In genomic region chr1:151314137-151314875, GRCh38 we compare ENCODE assay signal across 8 cellular contexts. TPM values are rescaled to one million over a fixed set of nuclear protein-coding genes. Genes with fewer than 3 reads are reported as not detected.
DNase-seq lines count a peak whose midpoint lies in the region; ATAC-seq and TF ChIP-seq lines count a peak whose summit lies in the region.

No MANE protein-coding gene starts in this region.

- DNase-seq in BJ (ENCODE audit: low read depth) (peak; percentile 54), SW 1271 (lab: John Stamatoyannopoulos, UW) (peak; percentile 35 to 39), fibroblast of the conjunctiva (ENCODE audit: low read depth) (peak; percentile 81), omental fat pad (ENCODE audit: low spot score) (peak; percentile 55), progenitor cell of endocrine pancreas (ENCODE audit: low spot score, unreplicated experiment) (no peak)
- DNase-seq in activated naive CD4-positive, alpha-beta T cell treated with Interleukin-2 at 50 U/mL for 16 hours: no peak

- no peak overlapping the region for H3K27ac Mint-ChIP-seq in progenitor cell of endocrine pancreas

- no peak overlapping the region for H3K4me3 Mint-ChIP-seq in progenitor cell of endocrine pancreas (ENCODE audit: low read depth)

- H3K27me3 ChIP-seq in BJ (ENCODE audit: control insufficient read depth, insufficient read depth, low read length): no peaks in the 10 kb centered on the region

- ATAC-seq in omental fat pad (ENCODE audit: low FRiP score) (peak; percentile 31), HG02763 (IDR thresholded peaks at IDR 0.05; ENCODE audit: unreplicated experiment) (no peak)
- ATAC-seq in activated CD4-positive, CD25-positive, alpha-beta regulatory T cell treated with anti-CD3 and anti-CD28 coated beads, Interleukin-2, amount 50 U/mL, for 24 hours: no peak

- TF ChIP-seq CTCF in BJ (IDR thresholded peaks at IDR 0.05; ENCODE audit: insufficient read depth, low read depth, low read length) (no peak), omental fat pad (IDR thresholded peaks at IDR 0.05) (no peak), progenitor cell of endocrine pancreas (IDR thresholded peaks at IDR 0.05; ENCODE audit: unreplicated experiment) (no peak)

- peaks cover 10% of the 10 kb centered on the region for H3K36me3 ChIP-seq in BJ (ENCODE audit: control insufficient read depth, insufficient read depth, low read length)

- H3K4me3 ChIP-seq in BJ (ENCODE audit: low read depth, low read length): no peak overlapping the region

- POLR2A ChIA-PET in BJ (lab: Charles Lee): interaction anchor here (0.6 to 0.7 kb wide), 2 partner anchors 12 to 13 kb away, joined by 3 read pairs; partner anchors contain the start of gene PI4KB

- H3K4me1 Mint-ChIP-seq in progenitor cell of endocrine pancreas (ENCODE audit: low read depth): peaks cover 3% of the 10 kb centered on the region

- H3K36me3 Mint-ChIP-seq in progenitor cell of endocrine pancreas (ENCODE audit: insufficient read depth): peaks cover 6% of the 10 kb centered on the region

- no peaks in the 10 kb centered on the region for H3K9me3 Mint-ChIP-seq in progenitor cell of endocrine pancreas (ENCODE audit: low read depth)

- no peaks in the 10 kb centered on the region for H3K27me3 Mint-ChIP-seq in progenitor cell of endocrine pancreas

- CTCF ChIA-PET in BJ (lab: Yijun Ruan, JAX): interaction anchor here (0.8 to 5.9 kb wide), 7 partner anchors 11 to 124 kb away, joined by 3 to 44 read pairs (median 4); no protein-coding TSS in a partner anchor

RNA-seq across cellular contexts. Expression of gene PI4KB, which starts 12.9 kb away (rescaled TPM):
- 71.5 and 98.2 TPM in 2 replicates for polyA plus RNA-seq in BJ (2011; rRNA removed)
- polyA minus RNA-seq in BJ (2011; rRNA and poly(A)+ RNA removed): 82.1 and 133 TPM in 2 replicates
- 100 to 1,000 TPM in 1 of 4 donors, 10 to 100 TPM in 3; 80.4 to 109 (median 87.2) TPM for total RNA-seq in omental fat pad
- total RNA-seq in progenitor cell of endocrine pancreas: 52.1 and 55.1 TPM in 2 replicates

RNA-seq across cellular contexts. Expression of gene ZNF687, which starts 32.2 kb away (rescaled TPM):
- 12.5 and 19.8 TPM in 2 replicates for polyA plus RNA-seq in BJ (2011; rRNA removed)
- polyA minus RNA-seq in BJ (2011; rRNA and poly(A)+ RNA removed): 31.4 and 41.8 TPM in 2 replicates
- total RNA-seq in omental fat pad: 10 to 100 TPM; 10.1 to 15.3 (median 14.2) TPM
- 43.0 and 45.0 TPM in 2 replicates for total RNA-seq in progenitor cell of endocrine pancreas

RNA-seq across cellular contexts. Expression of gene RFX5, which starts 32.7 kb away (rescaled TPM):
- 25.5 and 29.9 TPM in 2 replicates for polyA plus RNA-seq in BJ (2011; rRNA removed)
- polyA minus RNA-seq in BJ (2011; rRNA and poly(A)+ RNA removed): 35.0 and 36.9 TPM in 2 replicates
- total RNA-seq in omental fat pad (10 to 100 TPM; 20.1 to 50.6 (median 24.4) TPM), progenitor cell of endocrine pancreas (96.0 and 97.5 TPM in 2 replicates)

RNA-seq across cellular contexts. Expression of gene SELENBP1, which starts 58.2 kb away (rescaled TPM):
- 27.9 and 47.9 TPM in 2 replicates for polyA plus RNA-seq in BJ (2011; rRNA removed)
- 21.9 and 26.5 TPM in 2 replicates for polyA minus RNA-seq in BJ (2011; rRNA and poly(A)+ RNA removed)
- total RNA-seq in omental fat pad: 100 to 1,000 TPM in 2 of 4 donors, 10 to 100 TPM in 2; 35.7 to 190 (median 128) TPM
- 56.2 and 57.0 TPM in 2 replicates for total RNA-seq in progenitor cell of endocrine pancreas

RNA-seq across cellular contexts. Expression of gene PSMD4, which starts 59.8 kb away (rescaled TPM):
- 199 and 255 TPM in 2 replicates for polyA plus RNA-seq in BJ (2011; rRNA removed)
- polyA minus RNA-seq in BJ (2011; rRNA and poly(A)+ RNA removed): 111 and 153 TPM in 2 replicates
- total RNA-seq in omental fat pad: 100 to 1,000 TPM in 3 of 4 donors, 10 to 100 TPM in 1; 96.4 to 148 (median 131) TPM
- 163 and 177 TPM in 2 replicates for total RNA-seq in progenitor cell of endocrine pancreas

Comparison
In these comparisons a context has a peak if more than half of its experiments do, and no peak if none do; other contexts are left out.
1. DNase-seq: peak in BJ (single experiment), SW 1271 (2 of 2), fibroblast of the conjunctiva (single experiment) and omental fat pad (single experiment); none in progenitor cell of endocrine pancreas (single experiment) and activated naive CD4-positive, alpha-beta T cell treated with Interleukin-2 at 50 U/mL for 16 hours (single experiment).